In the genomic region with DNA sequence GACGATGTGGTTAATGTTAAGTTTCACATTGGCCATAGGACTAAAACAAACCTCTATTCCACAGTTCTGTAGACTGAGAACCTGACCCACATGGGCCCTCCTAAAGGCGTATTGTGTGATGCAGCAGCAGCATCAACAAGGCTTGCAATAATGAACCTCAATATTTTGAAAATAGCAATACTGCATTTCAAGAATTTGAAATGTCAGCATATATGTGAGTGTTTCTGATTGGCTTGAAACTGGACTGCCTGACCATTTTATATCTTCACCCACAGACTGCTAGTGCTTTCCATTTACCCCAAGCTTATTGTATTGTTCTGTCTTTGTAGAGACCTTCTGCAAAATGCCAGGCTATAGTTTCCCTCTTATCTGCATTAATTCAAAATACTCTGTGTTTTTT, we compare ENCODE assay signal across 31 cellular contexts.
DNase-seq lines count a peak whose midpoint lies in the region; ATAC-seq, FAIRE-seq and TF ChIP-seq lines count a peak whose summit lies in the region.
"Had no signal": no experiment of that assay in that cellular context is flagged by ENCODE, and none has a peak within 500 bp of the region (broad histone marks: within the 10 kb centered on the region; RNA-seq: fewer than 3 reads in every experiment).

No MANE protein-coding gene starts in this region.

- H3K4me2 ChIP-seq in HepG2 (ENCODE audit: low read depth, low read length), result no peak overlapping the region
- no peak overlapping the region for H3K4me2 ChIP-seq in A549
- no peak overlapping the region for H3K4me2 ChIP-seq in IMR-90 (ENCODE audit: low read depth, low read length)
- H3K4me2 ChIP-seq: BLaER1; BLaER1 treated with 17β-estradiol and CSF1 and Interleukin-3, amounts not matched to agents 10 nM and 100 nM had no signal

- BruUV-seq in HepG2 (replicated peaks; lab: Mats Ljungman, UMichigan) (no TSS peak), IMR-90 (replicated peaks; lab: Mats Ljungman, UMichigan) (no TSS peak)

- no peak for TF ChIP-seq POLR2A in HepG2 (IDR thresholded peaks at IDR 0.05; ENCODE audit: insufficient read depth in 1 of 2, low read depth in 2 of 2, low read length in 2 of 2)
- no peak for TF ChIP-seq POLR2A in right lobe of liver (IDR thresholded peaks at IDR 0.05)
- TF ChIP-seq POLR2A in A549 (IDR thresholded peaks at IDR 0.05; ENCODE audit: low read length), result no peak
- no peak for TF ChIP-seq POLR2A in IMR-90 (IDR thresholded peaks at IDR 0.05; ENCODE audit: low read depth, low read length)

- DNase-seq in HepG2 (ENCODE audit: low spot score), result no peak
- no peak for DNase-seq in right lobe of liver
- DNase-seq in A549 (ENCODE audit: low read depth in 1 of 2, low spot score in 1 of 2), result no peak
- no peak for DNase-seq in IMR-90
- no peak for DNase-seq in cardiac septum (ENCODE audit: low spot score)
- DNase-seq: 8988T; ACHN; AML-193; BE2C; C1 segment of cervical spinal cord; Caco-2; Calu3; CD4-positive, alpha-beta memory T cell; CD4-positive, alpha-beta T cell; CD4-positive, CD25-positive, alpha-beta regulatory T cell; CD8-positive, alpha-beta memory T cell; CD8-positive, alpha-beta T cell; COR-L47; DMS 273 treated with DMSO at 0.1 percent for 48 hours; DMS153; DMS53; DMS79; DND-41; EL had no signal

- no peak overlapping the region for H2BK5ac ChIP-seq in IMR-90 (ENCODE audit: low read depth, low read length, poor library complexity, severe bottlenecking)

- H3K27me3 ChIP-seq in HepG2 (ENCODE audit: control insufficient read depth in 1 of 2, insufficient read depth in 2 of 2, low read length in 2 of 2) (no peaks in the 10 kb centered on the region; a peak in 1 of 5 replicates), right lobe of liver (no peaks in the 10 kb centered on the region), IMR-90 (ENCODE audit: control insufficient read depth, insufficient read depth, low read length) (no peaks in the 10 kb centered on the region)
- H3K27me3 ChIP-seq: BE2C; BLaER1; BLaER1 treated with 17β-estradiol and CSF1 and Interleukin-3, amounts not matched to agents 10 nM and 100 nM had no signal

- CTCF ChIA-PET in HepG2 (lab: Yijun Ruan, JAX; ENCODE audit: low intra/inter-chr PET ratio, low total read pairs), result no interaction called here
- CTCF ChIA-PET in A549 (lab: Yijun Ruan, JAX), result no interaction called here
- CTCF ChIA-PET in IMR-90 (lab: Yijun Ruan, JAX), result interaction anchor here (0.6 kb wide), 1 partner anchor 367 kb away, joined by 3 read pairs; no protein-coding TSS in a partner anchor

- H2AK5ac ChIP-seq in IMR-90 (ENCODE audit: low read depth, low read length), result no peak overlapping the region

- H2AFZ ChIP-seq in HepG2 (ENCODE audit: low read length) (no peak overlapping the region), IMR-90 (replicated peaks; ENCODE audit: low read length, poor library complexity) (no peak overlapping the region)

- POLR2A ChIA-PET in HepG2 (lab: Yijun Ruan, JAX), result no interaction called here
- POLR2A ChIA-PET in A549 (lab: Yijun Ruan, JAX), result no interaction called here
- POLR2A ChIA-PET in IMR-90 (lab: Charles Lee; ENCODE audit: unreplicated experiment), result no interaction called here

- H3K9me3 ChIP-seq in HepG2 (ENCODE audit: low read length) (no peaks in the 10 kb centered on the region), right lobe of liver (no peaks in the 10 kb centered on the region), A549 (no peaks in the 10 kb centered on the region), IMR-90 (ENCODE audit: control insufficient read depth, insufficient read depth, low read length) (no peaks in the 10 kb centered on the region)
- H3K9me3 ChIP-seq: BE2C; BLaER1; BLaER1 treated with 17β-estradiol and CSF1 and Interleukin-3, amounts not matched to agents 10 nM and 100 nM; Caco-2 had no signal

- TF ChIP-seq RAD21 in HepG2 (CRISPR knock-in tag; IDR thresholded peaks at IDR 0.05), result no peak
- TF ChIP-seq RAD21 in A549 (conservative IDR thresholded peaks at IDR 0.05 in 1 of 2, IDR thresholded peaks at IDR 0.05 in 1 of 2), result no peak
- no peak for TF ChIP-seq RAD21 in IMR-90 (IDR thresholded peaks at IDR 0.05; ENCODE audit: low read length)

- intact Hi-C loops in HepG2 (cut with micrococcal nuclease; ENCODE audit: unreplicated experiment) (no loop called here), right lobe of liver (cut with DNase I) (no loop called here), IMR-90 (cut with micrococcal nuclease) (no loop called here), cardiac septum (cut with DNase I) (no loop called here)

- no peak overlapping the region for H2BK15ac ChIP-seq in IMR-90 (ENCODE audit: low read depth, low read length)

- dilution Hi-C loops in IMR-90 (cut with HindIII; ENCODE audit: low sequenced_read_pairs, unreplicated experiment), result no loop called here

- ATAC-seq in HepG2 (no peak), right lobe of liver (no peak), A549 (no peak), IMR-90 (ENCODE audit: low read depth) (no peak), HG03439 (IDR thresholded peaks at IDR 0.05; ENCODE audit: unreplicated experiment) (no peak)
- ATAC-seq: CD8-positive, alpha-beta T cell had no signal

- H3K23ac ChIP-seq in IMR-90 (ENCODE audit: low read depth, low read length), result no peak overlapping the region

- no peak overlapping the region for H2BK120ac ChIP-seq in IMR-90 (ENCODE audit: low read depth, low read length)

- no peak overlapping the region for H3K56ac ChIP-seq in IMR-90 (ENCODE audit: extremely low read depth, insufficient read depth, low read length)

- in situ Hi-C loops in HepG2 (cut with HindIII; ENCODE audit: extremely low pct_ligation_motif_present, low pct_unique_long_range_greater_than_20kb) (no loop called here), IMR-90 (cut with MboI; ENCODE audit: low sequenced_read_pairs) (no loop called here)

- H2BK20ac ChIP-seq in IMR-90 (ENCODE audit: low read depth, low read length), result no peak overlapping the region

- no peaks in the 10 kb centered on the region for H3K79me1 ChIP-seq in IMR-90 (ENCODE audit: low read depth in 1 of 2, low read length in 2 of 2)

- H4K91ac ChIP-seq in IMR-90 (ENCODE audit: insufficient read depth, low read depth, low read length), result no peak overlapping the region

- H3K9ac ChIP-seq in HepG2 (ENCODE audit: insufficient read depth, low read depth, low read length), result no peak overlapping the region
- H3K9ac ChIP-seq in IMR-90 (ENCODE audit: low read depth, low read length), result no peak overlapping the region
- H3K9ac ChIP-seq: BLaER1; BLaER1 treated with 17β-estradiol and CSF1 and Interleukin-3, amounts not matched to agents 10 nM and 100 nM had no signal

- no peak for TF ChIP-seq EP300 in HepG2 (IDR thresholded peaks at IDR 0.05; ENCODE audit: low read depth in 2 of 2, low read length in 2 of 2)
- TF ChIP-seq EP300 in HepG2 (CRISPR knock-in tag; IDR thresholded peaks at IDR 0.05; ENCODE audit: borderline replicate concordance), result no peak
- no peak for TF ChIP-seq EP300 in A549 (IDR thresholded peaks at IDR 0.05)

- H3K4me3 ChIP-seq in HepG2 (replicated peaks in 1 of 3; ENCODE audit: insufficient read depth in 1 of 3, low read depth in 2 of 3, low read length in 3 of 3) (no peak overlapping the region), right lobe of liver (no peak overlapping the region), A549 (no peak overlapping the region), IMR-90 (ENCODE audit: insufficient read depth, low read depth, low read length) (no peak overlapping the region)
- H3K4me3 ChIP-seq: BLaER1; BLaER1 treated with 17β-estradiol and CSF1 and Interleukin-3, amounts not matched to agents 10 nM and 100 nM had no signal

- H4K5ac ChIP-seq in IMR-90 (ENCODE audit: low read depth, low read length), result no peak overlapping the region

- no peaks in the 10 kb centered on the region for H3K4me1 ChIP-seq in HepG2 (ENCODE audit: insufficient read depth, low read length)
- no peaks in the 10 kb centered on the region for H3K4me1 ChIP-seq in right lobe of liver
- H3K4me1 ChIP-seq in A549, result no peaks in the 10 kb centered on the region
- H3K4me1 ChIP-seq in IMR-90 (ENCODE audit: control insufficient read depth, insufficient read depth, low read length), result peaks cover 4% of the 10 kb centered on the region
- H3K4me1 ChIP-seq: BLaER1; BLaER1 treated with 17β-estradiol and CSF1 and Interleukin-3, amounts not matched to agents 10 nM and 100 nM; Caco-2 had no signal

- H3K79me2 ChIP-seq in HepG2 (ENCODE audit: insufficient read depth, low read length), result no peaks in the 10 kb centered on the region

- H3K36me3 ChIP-seq in HepG2 (replicated peaks in 1 of 2; ENCODE audit: control insufficient read depth in 1 of 2, insufficient read depth in 2 of 2, low read length in 2 of 2) (no peaks in the 10 kb centered on the region), right lobe of liver (no peaks in the 10 kb centered on the region), IMR-90 (ENCODE audit: control insufficient read depth, insufficient read depth, low read length) (no peaks in the 10 kb centered on the region)
- H3K36me3 ChIP-seq: BE2C; BLaER1; BLaER1 treated with 17β-estradiol and CSF1 and Interleukin-3, amounts not matched to agents 10 nM and 100 nM had no signal

- no peaks in the 10 kb centered on the region for H4K20me1 ChIP-seq in HepG2 (ENCODE audit: insufficient read depth, low read length)
- no peaks in the 10 kb centered on the region for H4K20me1 ChIP-seq in IMR-90 (ENCODE audit: insufficient read depth, low read length)
- H4K20me1 ChIP-seq: BLaER1; BLaER1 treated with 17β-estradiol and CSF1 and Interleukin-3, amounts not matched to agents 10 nM and 100 nM had no signal

- H2AK9ac ChIP-seq in IMR-90 (replicated peaks; ENCODE audit: low read depth, low read length, poor library complexity), result no peak overlapping the region

- H3K9me1 ChIP-seq in IMR-90 (ENCODE audit: insufficient read depth, low read length), result no peaks in the 10 kb centered on the region

- no peak for FAIRE-seq in HepG2 (lab: Jason Lieb, UNC)
- FAIRE-seq in A549 (lab: Jason Lieb, UNC), result no peak
- FAIRE-seq: A204.1, D721Med had no signal

- H3K14ac ChIP-seq in IMR-90 (replicated peaks; ENCODE audit: low read depth, low read length), result no peak overlapping the region

- no peak overlapping the region for H3K4ac ChIP-seq in IMR-90 (ENCODE audit: low read depth, low read length)

- TF ChIP-seq CTCF in HepG2 (CRISPR knock-in tag; IDR thresholded peaks at IDR 0.05), result no peak
- no peak for TF ChIP-seq CTCF in right lobe of liver (IDR thresholded peaks at IDR 0.05)
- TF ChIP-seq CTCF in A549 (IDR thresholded peaks at IDR 0.05), result no peak
- no peak for TF ChIP-seq CTCF in IMR-90 (conservative IDR thresholded peaks at IDR 0.05; ENCODE audit: low read depth, low read length)

- H4K8ac ChIP-seq in IMR-90 (ENCODE audit: low read depth in 2 of 2, low read length in 2 of 2), result no peak overlapping the region

- no peak overlapping the region for H3K18ac ChIP-seq in IMR-90 (ENCODE audit: low read depth, low read length)

- 26% methylated on average over 2 of the region's 2 CpGs for WGBS in HepG2 (ENCODE audit: low lambda C conversion rate)
- 52% methylated on average over 2 of the region's 2 CpGs for WGBS in right lobe of liver (ENCODE audit: insufficient coverage, low coverage, low lambda C conversion rate, missing lambda C conversion rate)
- 72% methylated on average over 2 of the region's 2 CpGs for WGBS in A549 (ENCODE audit: missing lambda C conversion rate)
- no CpG with 5 or more reads among the region's 2 CpGs for WGBS in IMR-90 (ENCODE audit: extremely low coverage in 2 of 2, insufficient read length in 1 of 2), 2 experiments

- no peak overlapping the region for H3K27ac ChIP-seq in HepG2 (ENCODE audit: extremely low read length, insufficient read depth, low read length)
- H3K27ac ChIP-seq in right lobe of liver, result no peak overlapping the region
- no peak overlapping the region for H3K27ac ChIP-seq in A549
- H3K27ac ChIP-seq in IMR-90 (ENCODE audit: insufficient read depth, low read length), result no peak overlapping the region
- H3K27ac ChIP-seq: 22Rv1; BLaER1; BLaER1 treated with 17β-estradiol and CSF1 and Interleukin-3, amounts not matched to agents 10 nM and 100 nM; C4-2B had no signal
